Comparison of ENCODE assay signal across 36 cellular contexts in genomic region chrX:15623074-15623473, GRCh38. TPM values are rescaled to one million over a fixed set of nuclear protein-coding genes. Genes with fewer than 3 reads are reported as not detected.
"Had no signal": no experiment of that assay in that cellular context is flagged by ENCODE, and none has a peak within 500 bp of the region (broad histone marks: within the 10 kb centered on the region; RNA-seq: fewer than 3 reads in every experiment).

No MANE protein-coding gene starts in this region.

- H3K27ac Mint-ChIP-seq: activated CD4-positive, alpha-beta memory T cell treated with anti-CD3 and anti-CD28 coated beads, Interleukin-2, amount 10 ng/mL, durations not matched to agents 7 days and 5 days; activated CD4-positive, alpha-beta T cell treated with anti-CD3 and anti-CD28 coated beads, Interleukin-2, amount 10 ng/mL, durations not matched to agents 7 days and 5 days; activated naive CD8-positive, alpha-beta T cell; activated T-helper 17 cell treated with anti-CD3 and anti-CD28 coated beads, Interleukin-2, amount 50 U/mL, for 72 hours; dendritic cell treated with granulocyte-macrophage colony-stimulating factor and Interleukin-4, amounts not matched to agents 40 ng/mL and 50 ng/mL, for 4 days; T-cell; T-helper 1 cell treated with Interleukin-12 subunit alpha and Interleukin-12 subunit beta and Interleukin-4 antibody, amounts not matched to agents 30 μg/mL and 1 μg/mL, for 36 hours; T-helper 2 cell treated with Interferon-gamma antibody and Interleukin-4, amounts not matched to agents 5 μg/mL and 100 μg/mL, for 36 hours; WTC11 had no signal

- H3K36me3 ChIP-seq: ascending aorta, brain microvascular endothelial cell, esophagus squamous epithelium, gastroesophageal sphincter had no signal

- H3K36me3 Mint-ChIP-seq: T-cell, WTC11 had no signal

- H3K4me3 ChIP-seq: ascending aorta, coronary artery, dorsolateral prefrontal cortex, esophagus squamous epithelium, gastroesophageal sphincter had no signal

- H3K9me3 Mint-ChIP-seq: activated CD4-positive, alpha-beta memory T cell treated with anti-CD3 and anti-CD28 coated beads, Interleukin-2, amount 10 ng/mL, durations not matched to agents 7 days and 5 days; activated CD4-positive, alpha-beta T cell treated with anti-CD3 and anti-CD28 coated beads, Interleukin-2, amount 10 ng/mL, durations not matched to agents 7 days and 5 days; activated T-cell treated with anti-CD3 and anti-CD28 coated beads, Interleukin-2, amount 50 U/mL, for 4 hours; activated T-helper 17 cell treated with anti-CD3 and anti-CD28 coated beads, Interleukin-2, amount 50 U/mL, for 72 hours; central memory CD8-positive, alpha-beta T cell; dendritic cell treated with granulocyte-macrophage colony-stimulating factor and Interleukin-4, amounts not matched to agents 40 ng/mL and 50 ng/mL, for 4 days; T-helper 1 cell treated with Interleukin-12 subunit alpha and Interleukin-12 subunit beta and Interleukin-4 antibody, amounts not matched to agents 30 μg/mL and 1 μg/mL, for 36 hours; T-helper 2 cell treated with Interferon-gamma antibody and Interleukin-4, amounts not matched to agents 5 μg/mL and 100 μg/mL, for 36 hours had no signal

- FAIRE-seq: bronchial epithelial cell had no signal

- ATAC-seq: activated T-cell treated with anti-CD3 and anti-CD28 coated beads, Interleukin-2, amount 50 U/mL, for 4 hours; activated T-helper 17 cell treated with anti-CD3 and anti-CD28 coated beads, Interleukin-2, amount 50 U/mL, for 72 hours; gastroesophageal sphincter; T-cell; WTC11 had no signal

- H3K4me1 ChIP-seq: ascending aorta, esophagus squamous epithelium, gastroesophageal sphincter had no signal

- H3K4me3 Mint-ChIP-seq: activated CD4-positive, alpha-beta memory T cell treated with anti-CD3 and anti-CD28 coated beads, Interleukin-2, amount 10 ng/mL, durations not matched to agents 7 days and 5 days; activated CD4-positive, alpha-beta T cell treated with anti-CD3 and anti-CD28 coated beads, Interleukin-2, amount 10 ng/mL, durations not matched to agents 7 days and 5 days; activated naive CD8-positive, alpha-beta T cell; activated T-cell treated with anti-CD3 and anti-CD28 coated beads, Interleukin-2, amount 50 U/mL, for 4 hours; activated T-helper 17 cell treated with anti-CD3 and anti-CD28 coated beads, Interleukin-2, amount 50 U/mL, for 72 hours; central memory CD8-positive, alpha-beta T cell; dendritic cell treated with granulocyte-macrophage colony-stimulating factor and Interleukin-4, amounts not matched to agents 40 ng/mL and 50 ng/mL, for 4 days; T-cell; T-helper 1 cell treated with Interleukin-12 subunit alpha and Interleukin-12 subunit beta and Interleukin-4 antibody, amounts not matched to agents 30 μg/mL and 1 μg/mL, for 36 hours; T-helper 2 cell treated with Interferon-gamma antibody and Interleukin-4, amounts not matched to agents 5 μg/mL and 100 μg/mL, for 36 hours; WTC11 had no signal

- H3K9me3 ChIP-seq: ascending aorta, gastroesophageal sphincter had no signal

- DNase-seq: activated CD4-positive, alpha-beta memory T cell treated with anti-CD3 and anti-CD28 coated beads, Interleukin-2, amount 10 ng/mL, durations not matched to agents 7 days and 5 days; activated CD4-positive, alpha-beta T cell treated with anti-CD3 and anti-CD28 coated beads for 1 hour; activated CD4-positive, alpha-beta T cell treated with anti-CD3 and anti-CD28 coated beads for 4 hours; activated CD4-positive, alpha-beta T cell treated with anti-CD3 and anti-CD28 coated beads, Interleukin-2, amount 10 ng/mL, durations not matched to agents 7 days and 5 days; activated CD4-positive, alpha-beta T cell treated with anti-CD3 and anti-CD28 coated beads, Interleukin-2, amount 50 U/mL, for 4 hours; activated CD8-positive, alpha-beta memory T cell treated with anti-CD3 and anti-CD28 coated beads, Interleukin-2, amount 50 U/mL, for 48 hours; activated effector memory CD4-positive, alpha-beta T cell treated with Interleukin-2 at 50 U/mL for 16 hours; activated gamma-delta T cell treated with Interleukin-2 at 50 U/mL for 16 hours; activated naive CD4-positive, alpha-beta T cell treated with anti-CD3 and anti-CD28 coated beads, Interleukin-2, amount 50 U/mL, for 16 hours; activated naive CD4-positive, alpha-beta T cell treated with Interleukin-2 at 50 U/mL for 16 hours; activated T-cell treated with anti-CD3 and anti-CD28 coated beads for 4 hours; activated T-cell treated with anti-CD3 and anti-CD28 coated beads, Interleukin-2, amount 50 U/mL, for 4 hours; amygdala; brain microvascular endothelial cell; dorsolateral prefrontal cortex; effector memory CD4-positive, alpha-beta T cell; esophagus squamous epithelium; foreskin melanocyte; SW 1271; T-cell; T1000 had no signal

- H3K27ac ChIP-seq: ascending aorta, brain microvascular endothelial cell, coronary artery, dorsolateral prefrontal cortex, epithelial cell of prostate, esophagus squamous epithelium, gastroesophageal sphincter had no signal

- H3K27me3 Mint-ChIP-seq: activated naive CD8-positive, alpha-beta T cell; activated T-helper 17 cell treated with anti-CD3 and anti-CD28 coated beads, Interleukin-2, amount 50 U/mL, for 72 hours had no signal

- H3K4me1 Mint-ChIP-seq: activated CD4-positive, alpha-beta memory T cell treated with anti-CD3 and anti-CD28 coated beads, Interleukin-2, amount 10 ng/mL, durations not matched to agents 7 days and 5 days; activated CD4-positive, alpha-beta T cell treated with anti-CD3 and anti-CD28 coated beads, Interleukin-2, amount 10 ng/mL, durations not matched to agents 7 days and 5 days; activated T-helper 17 cell treated with anti-CD3 and anti-CD28 coated beads, Interleukin-2, amount 50 U/mL, for 72 hours; central memory CD8-positive, alpha-beta T cell; T-cell; WTC11 had no signal

- H3K27me3 ChIP-seq: ascending aorta, brain microvascular endothelial cell, gastroesophageal sphincter had no signal

RNA-seq across cellular contexts. Expression of gene ACE2, which starts 22.3 kb away (rescaled TPM):
- total RNA-seq: activated CD4-positive, alpha-beta memory T cell treated with anti-CD3 and anti-CD28 coated beads, Interleukin-2, amount 10 ng/mL, durations not matched to agents 7 days and 5 days; activated CD4-positive, alpha-beta T cell treated with anti-CD3 and anti-CD28 coated beads, Interleukin-2, amount 10 ng/mL, durations not matched to agents 7 days and 5 days; bronchial epithelial cell; fibroblast of lung; fibroblast of villous mesenchyme; glomerular endothelial cell; T-cell; WTC11 had no signal

RNA-seq across cellular contexts. Expression of gene CLTRN, which starts 41.5 kb away (rescaled TPM):
- total RNA-seq: ascending aorta had no signal
